ENCODE assay signal across 8 cellular contexts in the genomic region with DNA sequence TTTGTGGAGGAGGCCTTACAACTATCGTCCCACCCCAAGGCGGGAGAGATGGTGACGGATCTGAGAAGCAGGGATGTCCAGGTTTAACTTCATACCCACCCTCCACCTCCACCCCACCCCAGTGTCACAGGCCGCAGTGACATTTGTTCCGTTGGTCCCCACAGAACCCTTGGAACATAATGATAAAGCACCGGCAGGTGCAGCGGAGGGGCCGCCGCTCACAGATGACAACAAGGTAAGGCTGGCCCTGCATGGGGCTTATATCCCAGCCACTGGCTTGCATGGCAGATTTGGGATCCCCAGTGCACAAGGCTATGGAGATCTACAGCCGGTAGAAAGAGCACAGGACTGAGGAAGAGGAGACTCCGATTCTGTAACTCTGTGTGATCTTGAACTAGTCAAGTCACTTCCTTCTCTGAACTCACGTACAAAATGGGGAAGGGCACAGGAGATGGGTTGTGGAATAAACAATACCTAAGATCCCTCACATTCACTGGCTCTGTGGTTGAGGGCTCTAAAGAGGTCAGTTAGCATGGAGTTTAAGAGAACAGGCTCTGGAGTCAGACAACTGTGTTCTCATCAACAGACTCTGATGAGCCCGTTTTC. TPM values are rescaled to one million over a fixed set of nuclear protein-coding genes. Genes with fewer than 3 reads are reported as not detected.
DNase-seq lines count a peak whose midpoint lies in the region; ATAC-seq and TF ChIP-seq lines count a peak whose summit lies in the region.

No MANE protein-coding gene starts in this region.

- no peak overlapping the region for H3K23ac ChIP-seq in mesenchymal stem cell (ENCODE audit: low read length in 2 of 2)

- no peak overlapping the region for H3K18ac ChIP-seq in mesenchymal stem cell (ENCODE audit: low read depth in 1 of 2, low read length in 2 of 2)

- ATAC-seq in aorta (ENCODE audit: low FRiP score) = peak; percentile 11

- peak overlapping the region; percentile 57 for H3K4me2 ChIP-seq in mesenchymal stem cell (ENCODE audit: low read length, poor library complexity, severe bottlenecking)

- H3K27ac ChIP-seq in mesenchymal stem cell (ENCODE audit: low read length, poor library complexity, severe bottlenecking) (no peak overlapping the region), aorta (ENCODE audit: low read depth in 1 of 2, low read length in 2 of 2) (peak overlapping the region; percentile 68 to 75)

- no TSS peak for BruUV-seq in MCF 10A (replicated peaks; lab: Mats Ljungman, UMichigan)

- no peaks in the 10 kb centered on the region for H3K9me3 Mint-ChIP-seq in MCF 10A (ENCODE audit: unreplicated experiment)

- H2BK12ac ChIP-seq in mesenchymal stem cell (ENCODE audit: low read length in 2 of 2) = peak overlapping the region in 1 of 2 experiments; percentile 9

- no peak overlapping the region for H3K14ac ChIP-seq in mesenchymal stem cell (ENCODE audit: low read length in 2 of 2)

- no peak overlapping the region for H3K4ac ChIP-seq in mesenchymal stem cell (ENCODE audit: low read depth in 1 of 2, low read length in 2 of 2)

- peaks cover 45% of the 10 kb centered on the region for H3K36me3 Mint-ChIP-seq in MCF 10A (ENCODE audit: insufficient read depth, unreplicated experiment)

- no peak overlapping the region for H4K91ac ChIP-seq in mesenchymal stem cell (ENCODE audit: low read length)

- H3K79me1 ChIP-seq in mesenchymal stem cell (replicated peaks; ENCODE audit: low read length, poor library complexity, severe bottlenecking) = peaks cover 16% of the 10 kb centered on the region

- H2BK120ac ChIP-seq in mesenchymal stem cell (ENCODE audit: low read depth, low read length) = no peak overlapping the region

- H3K27me3 Mint-ChIP-seq in MCF 10A (ENCODE audit: insufficient read depth, unreplicated experiment) = no peaks in the 10 kb centered on the region

- H2BK15ac ChIP-seq in mesenchymal stem cell (ENCODE audit: low read depth, poor library complexity, severe bottlenecking) = no peak overlapping the region

- peak overlapping the region; percentile 88 for H3K4me3 Mint-ChIP-seq in MCF 10A (ENCODE audit: unreplicated experiment)

- TF ChIP-seq CTCF in MCF 10A (IDR thresholded peaks at IDR 0.05; ENCODE audit: unreplicated experiment) = no peak

- H3K27ac Mint-ChIP-seq in MCF 10A (ENCODE audit: low read depth, unreplicated experiment) = peak overlapping the region; percentile 99

- WGBS in mesenchymal stem cell = 61% methylated on average over 12 of the region's 13 CpGs
- WGBS in aorta, 2 donors = 36 to 41% methylated on average over 13 of the region's 13 CpGs

- H3K4me3 ChIP-seq in MG63 (peak overlapping the region; percentile 99), mesenchymal stem cell (ENCODE audit: insufficient read depth in 1 of 2, low read depth in 1 of 2, low read length in 2 of 2) (peak overlapping the region; percentile 92), aorta (ENCODE audit: low read length in 2 of 2) (peak overlapping the region; percentile 50 to 74)

- no peaks in the 10 kb centered on the region for H3K9me3 ChIP-seq in ES-I3 (ENCODE audit: control insufficient read depth, insufficient read depth, low read length)
- no peaks in the 10 kb centered on the region for H3K9me3 ChIP-seq in MG63
- H3K9me3 ChIP-seq in mesenchymal stem cell (ENCODE audit: control insufficient read depth, low read length) = no peaks in the 10 kb centered on the region
- no peaks in the 10 kb centered on the region for H3K9me3 ChIP-seq in aorta (ENCODE audit: control insufficient read depth, low read length)

- H3K27me3 ChIP-seq in MG63 = no peaks in the 10 kb centered on the region
- H3K27me3 ChIP-seq in mesenchymal stem cell (ENCODE audit: control insufficient read depth in 1 of 2, insufficient read depth in 1 of 2, low read length in 2 of 2) = no peaks in the 10 kb centered on the region
- H3K27me3 ChIP-seq in aorta (ENCODE audit: control insufficient read depth in 1 of 2, insufficient read depth in 2 of 2, low read length in 1 of 2) = no peaks in the 10 kb centered on the region

- DNase-seq in MG63 (no peak), MCF 10A (ENCODE audit: unreplicated experiment) (no peak), mesenchymal stem cell (no peak), aorta (peak in 1 of 2 donors; percentile 55), NCI-H187 (lab: John Stamatoyannopoulos, UW) (no peak), NCI-H1436 (lab: John Stamatoyannopoulos, UW) (no peak)
- DNase-seq in effector CD8-positive, alpha-beta T cell (lab: John Stamatoyannopoulos, UW) = no peak

- H3K9ac ChIP-seq in ES-I3 (ENCODE audit: low read depth, low read length) = peak overlapping the region; percentile 72
- peak overlapping the region; percentile 98 for H3K9ac ChIP-seq in mesenchymal stem cell (ENCODE audit: low read length)

- intact Hi-C loops in MCF 10A (cut with micrococcal nuclease) = loop anchor here (10.0 kb wide), 1 partner anchor 142 kb away; a partner anchor contains a TSS
- intact Hi-C loops in aorta (cut with DNase I) = loop anchor here in 1 of 2 donors (10.0 kb wide), 2 partner anchors 142 to 292 kb away; a partner anchor contains a TSS

- CTCF ChIA-PET in MCF 10A (lab: Yijun Ruan, JAX) = interaction anchor here (1.1 kb wide), 2 partner anchors 8 to 9 kb away, joined by 4 to 5 read pairs; no protein-coding TSS in a partner anchor

- peaks cover 10% of the 10 kb centered on the region for H3K4me1 Mint-ChIP-seq in MCF 10A (ENCODE audit: insufficient read depth, unreplicated experiment)

- H2AK5ac ChIP-seq in mesenchymal stem cell (ENCODE audit: low read length, severe bottlenecking) = no peak overlapping the region

- no peak overlapping the region for H4K8ac ChIP-seq in mesenchymal stem cell (ENCODE audit: low read length)

- H2BK5ac ChIP-seq in mesenchymal stem cell (ENCODE audit: low read depth, low read length, poor library complexity, severe bottlenecking) = no peak overlapping the region

- no peak overlapping the region for H2AFZ ChIP-seq in mesenchymal stem cell (ENCODE audit: low read depth, low read length)

- POLR2A ChIA-PET in MCF 10A (lab: Yijun Ruan, JAX) = interaction anchor here (0.6 to 5.9 kb wide), 21 partner anchors 8 to 800 kb away, joined by 3 to 91 read pairs (median 4); a partner anchor contains a TSS

- 0 out of 2 replicates have a peak, but pooled peaks cover 5% of the 10 kb centered on the region for H3K4me1 ChIP-seq in ES-I3 (ENCODE audit: insufficient read depth, low read length)
- H3K4me1 ChIP-seq in mesenchymal stem cell (ENCODE audit: control insufficient read depth, insufficient read depth, low read depth, low read length) = peaks cover 8% of the 10 kb centered on the region
- H3K4me1 ChIP-seq in aorta (ENCODE audit: control insufficient read depth in 1 of 2, insufficient read depth in 2 of 2, low read length in 2 of 2) = peaks cover 0 to 5% of the 10 kb centered on the region in 2 donors

- H3K36me3 ChIP-seq in ES-I3 (ENCODE audit: insufficient read depth, low read length) (peaks cover 4% of the 10 kb centered on the region; the same call in 1 of the 2 replicates), MG63 (peaks cover 38% of the 10 kb centered on the region), mesenchymal stem cell (ENCODE audit: control insufficient read depth in 1 of 2, insufficient read depth in 2 of 2, low read depth in 1 of 2, low read length in 2 of 2) (peaks cover 21 to 34% of the 10 kb centered on the region in 2 experiments), aorta (ENCODE audit: control insufficient read depth in 1 of 2, insufficient read depth in 2 of 2, low read length in 1 of 2) (peaks cover 2 to 8% of the 10 kb centered on the region in 2 donors)

RNA-seq across cellular contexts. Expression of a gene that starts 0.9 kb away (rescaled TPM):
- 50.3 and 70.0 TPM in 2 replicates for total RNA-seq in MG63 (2014; rRNA removed; shearing (Covaris generic); ENCODE audit: low replicate concordance)
- total RNA-seq in MCF 10A (2022) (41.6 and 51.6 TPM in 2 replicates), aorta (10 to 100 TPM; 25.8 to 27.8 TPM)
- 35.0 TPM for polyA plus RNA-seq in mesenchymal stem cell (2013, experiment 1 of 2)
- polyA plus RNA-seq in mesenchymal stem cell (2013, experiment 2 of 2) = 36.8 TPM
- polyA plus RNA-seq in aorta = 10 to 100 TPM; 29.3 to 30.7 TPM

RNA-seq across cellular contexts. Expression of a gene that starts 0.9 kb away (rescaled TPM):
- total RNA-seq in MG63 (2014; rRNA removed; shearing (Covaris generic); ENCODE audit: low replicate concordance) = 0.59 TPM in 1 of 2 replicates, not detected in the other
- total RNA-seq in MCF 10A (2022) = 0.91 TPM in 1 of 2 replicates, not detected in the other
- 1.5 TPM for polyA plus RNA-seq in mesenchymal stem cell (2013, experiment 1 of 2)
- polyA plus RNA-seq in mesenchymal stem cell (2013, experiment 2 of 2) = 1.1 TPM
- 1 to 10 TPM; 1.6 to 3.6 TPM for total RNA-seq in aorta
- 1 to 10 TPM in 1 of 2 donors, not detected in 1; 1.9 TPM for polyA plus RNA-seq in aorta

RNA-seq across cellular contexts. Expression of a gene that starts 19.8 kb away (rescaled TPM):
- 69.5 and 72.7 TPM in 2 replicates for total RNA-seq in MG63 (2014; rRNA removed; shearing (Covaris generic); ENCODE audit: low replicate concordance)
- 98.4 and 107 TPM in 2 replicates for total RNA-seq in MCF 10A (2022)
- 20.5 TPM for polyA plus RNA-seq in mesenchymal stem cell (2013, experiment 1 of 2)
- 21.3 TPM for polyA plus RNA-seq in mesenchymal stem cell (2013, experiment 2 of 2)
- total RNA-seq in aorta = 1 to 10 TPM; 1.0 to 1.9 TPM
- 1 to 10 TPM in 1 of 2 donors, not detected in 1; 5.0 TPM for polyA plus RNA-seq in aorta

RNA-seq across cellular contexts. Expression of a gene that starts 34.5 kb away (rescaled TPM):
- total RNA-seq in MG63 (2014; rRNA removed; shearing (Covaris generic); ENCODE audit: low replicate concordance) = not detected in 2 replicates
- total RNA-seq in MCF 10A (2022) (0.79 TPM in 1 of 2 replicates, not detected in the other), aorta (not detected)
- polyA plus RNA-seq in mesenchymal stem cell (2013, experiment 1 of 2) = 0.19 TPM
- 0.21 TPM for polyA plus RNA-seq in mesenchymal stem cell (2013, experiment 2 of 2)
- polyA plus RNA-seq in aorta = 10 to 100 TPM in 1 of 2 donors, 1 to 10 TPM in 1; 1.9 to 26.3 TPM

RNA-seq across cellular contexts. Expression of a gene that starts 41.0 kb away (rescaled TPM):
- total RNA-seq in MG63 (2014; rRNA removed; shearing (Covaris generic); ENCODE audit: low replicate concordance) = 55.6 and 74.9 TPM in 2 replicates
- 8.5 and 13.9 TPM in 2 replicates for total RNA-seq in MCF 10A (2022)
- 18.0 TPM for polyA plus RNA-seq in mesenchymal stem cell (2013, experiment 1 of 2)
- polyA plus RNA-seq in mesenchymal stem cell (2013, experiment 2 of 2) = 16.8 TPM
- 10 to 100 TPM; 36.2 to 57.7 TPM for total RNA-seq in aorta
- polyA plus RNA-seq in aorta = 100 to 1,000 TPM in 1 of 2 donors, 10 to 100 TPM in 1; 14.9 to 117 TPM

Comparison
In these comparisons a context has a peak if more than half of its experiments do, and no peak if none do; other contexts are left out.
1. RNA of a gene that starts 19.8 kb away (total RNA-seq): 98.4 to 107 TPM in MCF 10A and 69.5 to 72.7 TPM in MG63; 1.0 to 1.9 TPM in aorta; every median in the first group is over 10 times any median in the second.
2. Peak in every context shown above with its lines, with median percentiles within 50 percentile points of each other: H3K4me3 ChIP-seq.